8 cellular contexts compared by ENCODE assay signal in genomic region chr20:2652724-2653510, GRCh38. TPM values are rescaled to one million over a fixed set of nuclear protein-coding genes. Genes with fewer than 3 reads are reported as not detected.
DNase-seq lines count a peak whose midpoint lies in the region; ATAC-seq and TF ChIP-seq lines count a peak whose summit lies in the region.

No MANE protein-coding gene starts in this region.

- H3K9me3 Mint-ChIP-seq in stimulated activated memory B cell treated with anti-CD40 and anti-IgM and Interleukin-4, amounts not matched to agents 10 μg/mL and 1 μg/mL and 100 μg/mL, for 72 hours = no peaks in the 10 kb centered on the region

- ATAC-seq in GM18873 (IDR thresholded peaks at IDR 0.05; ENCODE audit: low FRiP score, unreplicated experiment) (peak; percentile 35), HG03097 (IDR thresholded peaks at IDR 0.05; ENCODE audit: low FRiP score, unreplicated experiment) (peak; percentile 32), right lobe of liver (peak; percentile 48 to 61 (median 58))
- peak; percentile 74 for ATAC-seq in stimulated activated memory B cell treated with anti-CD40 and anti-IgM and Interleukin-4, amounts not matched to agents 10 μg/mL and 1 μg/mL and 100 μg/mL, for 72 hours

- intact Hi-C loops in right lobe of liver (cut with DNase I) = no loop called here

- DNase-seq in BJ (ENCODE audit: low read depth) (no peak), right lobe of liver (no peak), glomerular visceral epithelial cell (ENCODE audit: extremely low spot score) (no peak)

- no peak for TF ChIP-seq CTCF in BJ (IDR thresholded peaks at IDR 0.05; ENCODE audit: insufficient read depth, low read depth, low read length)
- no peak for TF ChIP-seq CTCF in right lobe of liver (IDR thresholded peaks at IDR 0.05)

- peak overlapping the region; percentile 99 for H3K4me3 Mint-ChIP-seq in stimulated activated memory B cell treated with anti-CD40 and anti-IgM and Interleukin-4, amounts not matched to agents 10 μg/mL and 1 μg/mL and 100 μg/mL, for 72 hours

- TF ChIP-seq POLR2A in right lobe of liver (IDR thresholded peaks at IDR 0.05) = peak; percentile 57

- CTCF ChIA-PET in BJ (lab: Yijun Ruan, JAX) = interaction anchor here (1.3 to 1.6 kb wide), 2 partner anchors 8 to 128 kb away, joined by 3 to 8 read pairs; no protein-coding TSS in a partner anchor

- peaks cover 42% of the 10 kb centered on the region for H3K4me1 Mint-ChIP-seq in stimulated activated memory B cell treated with anti-CD40 and anti-IgM and Interleukin-4, amounts not matched to agents 10 μg/mL and 1 μg/mL and 100 μg/mL, for 72 hours

- 0% methylated on average over 9 of the region's 56 CpGs for WGBS in right lobe of liver (ENCODE audit: insufficient coverage, low coverage, low lambda C conversion rate, missing lambda C conversion rate)

- POLR2A ChIA-PET in BJ (lab: Charles Lee) = interaction anchor here (1.5 kb wide), 1 partner anchor 11 kb away, joined by 5 read pairs; the partner anchor contains the start of gene IDH3B

- H3K36me3 Mint-ChIP-seq in stimulated activated memory B cell treated with anti-CD40 and anti-IgM and Interleukin-4, amounts not matched to agents 10 μg/mL and 1 μg/mL and 100 μg/mL, for 72 hours = peaks cover 45% of the 10 kb centered on the region

- H3K36me3 ChIP-seq in BJ (ENCODE audit: control insufficient read depth, insufficient read depth, low read length) (peaks cover 29% of the 10 kb centered on the region), right lobe of liver (peaks cover 9 to 40% (median 28%) of the 10 kb centered on the region in 4 donors)

- H3K4me1 ChIP-seq in right lobe of liver = peaks cover 0 to 17% (median 5%) of the 10 kb centered on the region in 4 donors

- H3K4me3 ChIP-seq in BJ (ENCODE audit: low read depth, low read length) = peak overlapping the region; percentile 87
- peak overlapping the region; percentile 91 to 99 (median 92) for H3K4me3 ChIP-seq in right lobe of liver

- no peaks in the 10 kb centered on the region for H3K9me3 ChIP-seq in right lobe of liver

- H3K27me3 ChIP-seq in BJ (ENCODE audit: control insufficient read depth, insufficient read depth, low read length) (no peaks in the 10 kb centered on the region), right lobe of liver (no peaks in the 10 kb centered on the region)

- H3K27ac ChIP-seq in cingulate gyrus (ENCODE audit: low read depth, low read length) (peak overlapping the region; percentile 94), right lobe of liver (peak overlapping the region; percentile 53 to 72 (median 69))

- peak overlapping the region; percentile 95 for H3K27ac Mint-ChIP-seq in stimulated activated memory B cell treated with anti-CD40 and anti-IgM and Interleukin-4, amounts not matched to agents 10 μg/mL and 1 μg/mL and 100 μg/mL, for 72 hours

- H3K27me3 Mint-ChIP-seq in stimulated activated memory B cell treated with anti-CD40 and anti-IgM and Interleukin-4, amounts not matched to agents 10 μg/mL and 1 μg/mL and 100 μg/mL, for 72 hours = no peaks in the 10 kb centered on the region

TF ChIP-seq in PFSK-1, 5 proteins besides CTCF, POLR2A, EP300 and RAD21:
- TF ChIP-seq FOXP2 (optimal IDR thresholded peaks at IDR 0.05; ENCODE audit: borderline replicate concordance, extremely low read depth, extremely low read length, insufficient read depth) (no peak), POLR2AphosphoS5 (IDR thresholded peaks at IDR 0.05; ENCODE audit: low read depth, low read length) (peak; percentile 10; the same call in 1 of the 2 replicates), SIN3A (IDR thresholded peaks at IDR 0.05; ENCODE audit: borderline replicate concordance, insufficient read depth, low read length) (no peak), REST (IDR thresholded peaks at IDR 0.05; ENCODE audit: insufficient read depth in 1 of 2, low read depth in 2 of 2, low read length in 2 of 2) (no peak), TAF1 (IDR thresholded peaks at IDR 0.05; ENCODE audit: borderline replicate concordance, insufficient read depth, low read length) (no peak)

RNA-seq across cellular contexts. Expression of gene NOP56, which starts 0.5 kb away (rescaled TPM):
- 131 and 136 TPM in 2 replicates for polyA plus RNA-seq in BJ (2011; rRNA removed)
- polyA minus RNA-seq in BJ (2011; rRNA and poly(A)+ RNA removed) = 123 and 190 TPM in 2 replicates
- polyA plus RNA-seq in PFSK-1 (2012; ENCODE audit: insufficient read length, low read depth) = 614 TPM
- 10 to 100 TPM; 32.7 to 60.9 (median 42.7) TPM for total RNA-seq in right lobe of liver

RNA-seq across cellular contexts. Expression of gene IDH3B, which starts 11.1 kb away (rescaled TPM):
- polyA plus RNA-seq in BJ (2011; rRNA removed) = 113 and 143 TPM in 2 replicates
- 42.3 and 71.1 TPM in 2 replicates for polyA minus RNA-seq in BJ (2011; rRNA and poly(A)+ RNA removed)
- polyA plus RNA-seq in PFSK-1 (2012; ENCODE audit: insufficient read length, low read depth) = 154 TPM
- 10 to 100 TPM; 37.6 to 78.1 (median 43.6) TPM for total RNA-seq in right lobe of liver

RNA-seq across cellular contexts. Expression of gene EBF4, which starts 39.7 kb away (rescaled TPM):
- 1.2 and 1.9 TPM in 2 replicates for polyA plus RNA-seq in BJ (2011; rRNA removed)
- 1.4 and 1.7 TPM in 2 replicates for polyA minus RNA-seq in BJ (2011; rRNA and poly(A)+ RNA removed)
- 0.61 TPM for polyA plus RNA-seq in PFSK-1 (2012; ENCODE audit: insufficient read length, low read depth)
- 10 to 100 TPM in 1 of 6 experiments, 1 to 10 TPM in 5; 2.8 to 16.6 (median 6.2) TPM for total RNA-seq in right lobe of liver
